ENCODE assay signal across 9 cellular contexts in the genomic region with DNA sequence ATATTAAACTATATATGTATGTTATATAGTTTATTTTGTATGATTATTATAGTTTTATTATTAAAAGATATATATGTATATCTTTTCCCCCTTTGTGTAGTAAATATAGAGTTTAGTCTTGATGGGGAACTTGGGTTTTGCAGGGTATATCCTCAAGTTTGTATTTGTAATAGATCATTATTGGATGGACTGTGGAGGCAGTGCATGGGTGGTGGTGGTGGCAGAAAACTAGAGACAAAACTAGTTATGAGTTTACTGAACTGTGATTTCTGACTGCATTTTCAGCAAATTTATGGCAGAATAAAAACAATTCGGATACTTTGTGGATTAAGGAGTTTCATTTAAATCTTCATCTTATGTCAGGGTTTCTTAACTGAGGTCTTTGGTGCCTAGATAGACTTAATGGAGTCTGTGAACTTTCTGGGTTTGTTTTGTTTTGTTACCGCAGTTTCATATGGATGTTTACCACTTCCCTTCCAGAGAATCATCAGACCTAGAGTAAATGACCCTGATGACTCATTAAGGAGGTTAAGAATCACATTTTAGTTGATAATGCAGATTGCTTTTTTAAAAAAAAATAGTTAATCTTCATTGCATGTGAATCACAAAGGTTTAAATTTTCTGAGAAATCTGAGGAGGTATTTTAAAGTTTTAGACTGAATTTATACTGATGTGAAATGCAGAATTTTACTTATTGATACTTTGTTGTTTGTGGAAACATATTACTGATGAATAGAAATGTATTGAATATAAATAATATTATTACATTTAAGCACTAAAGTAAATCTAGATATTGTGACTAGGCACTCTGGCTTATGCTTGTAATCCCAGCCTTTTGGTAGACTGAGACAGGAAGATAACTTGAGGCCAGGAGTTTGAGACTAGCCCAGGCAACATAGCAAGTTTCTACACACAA. TPM values are rescaled to one million over a fixed set of nuclear protein-coding genes. Genes with fewer than 3 reads are reported as not detected.
DNase-seq lines count a peak whose midpoint lies in the region; ATAC-seq and TF ChIP-seq lines count a peak whose summit lies in the region.
"Had no signal": no experiment of that assay in that cellular context is flagged by ENCODE, and none has a peak within 500 bp of the region (broad histone marks: within the 10 kb centered on the region; RNA-seq: fewer than 3 reads in every experiment).

No MANE protein-coding gene starts in this region.

- peak; percentile 92 for ATAC-seq in GM21576 (IDR thresholded peaks at IDR 0.05; ENCODE audit: unreplicated experiment)
- ATAC-seq in stimulated activated naive B cell treated with anti-CD40 and anti-IgM and Interleukin-4, amounts not matched to agents 10 μg/mL and 1 μg/mL and 100 μg/mL, for 72 hours (replicated peaks) = peak; percentile 98

- DNase-seq in GM12865 (ENCODE audit: low read depth) (peak; percentile 73), HT1080 (ENCODE audit: low read depth) (peak; percentile 72), astrocyte of the hippocampus (ENCODE audit: low read depth, low spot score) (peak; percentile 27), activated gamma-delta T cell treated with Interleukin-2 at 50 U/mL for 16 hours (no peak), NCI-H146 treated with DMSO at 0.1 percent for 48 hours (lab: John Stamatoyannopoulos, UW; ENCODE audit: unreplicated experiment) (no peak), cardiac septum (ENCODE audit: low spot score) (no peak)
- no peak for DNase-seq in stimulated activated naive B cell treated with anti-CD40 and anti-IgM and Interleukin-4, amounts not matched to agents 10 μg/mL and 1 μg/mL and 100 μg/mL, for 72 hours
- DNase-seq: left cardiac atrium had no signal

- peak overlapping the region; percentile 84 for H3K27ac Mint-ChIP-seq in stimulated activated naive B cell treated with anti-CD40 and anti-IgM and Interleukin-4, amounts not matched to agents 10 μg/mL and 1 μg/mL and 100 μg/mL, for 72 hours

- peaks cover 3 to 5% of the 10 kb centered on the region in 2 donors for H3K36me3 Mint-ChIP-seq in stimulated activated naive B cell treated with anti-CD40 and anti-IgM and Interleukin-4, amounts not matched to agents 10 μg/mL and 1 μg/mL and 100 μg/mL, for 72 hours

- H3K4me3 ChIP-seq in GM12865 (ENCODE audit: low read depth, low read length) = no peak overlapping the region

- TF ChIP-seq CTCF in GM12865 (IDR thresholded peaks at IDR 0.05; ENCODE audit: insufficient read depth, low read depth, low read length, missing control alignments) = no peak

- peaks cover 0 to 4% of the 10 kb centered on the region in 2 donors for H3K9me3 Mint-ChIP-seq in stimulated activated naive B cell treated with anti-CD40 and anti-IgM and Interleukin-4, amounts not matched to agents 10 μg/mL and 1 μg/mL and 100 μg/mL, for 72 hours

- peak overlapping the region; percentile 57 to 60 for H3K4me3 Mint-ChIP-seq in stimulated activated naive B cell treated with anti-CD40 and anti-IgM and Interleukin-4, amounts not matched to agents 10 μg/mL and 1 μg/mL and 100 μg/mL, for 72 hours

- intact Hi-C loops in cardiac septum (cut with DNase I) = no loop called here

- H3K27me3 Mint-ChIP-seq in stimulated activated naive B cell treated with anti-CD40 and anti-IgM and Interleukin-4, amounts not matched to agents 10 μg/mL and 1 μg/mL and 100 μg/mL, for 72 hours = no peaks in the 10 kb centered on the region

- peaks cover 32 to 65% of the 10 kb centered on the region in 2 donors for H3K4me1 Mint-ChIP-seq in stimulated activated naive B cell treated with anti-CD40 and anti-IgM and Interleukin-4, amounts not matched to agents 10 μg/mL and 1 μg/mL and 100 μg/mL, for 72 hours

RNA-seq across cellular contexts. Expression of a gene that starts 14.5 kb away (rescaled TPM):
- 14.0 and 17.1 TPM in 2 replicates for total RNA-seq in HT1080 (2014; rRNA removed; shearing (Covaris generic))
- 16.4 and 19.5 TPM in 2 replicates for polyA plus RNA-seq in HT1080 (2015; cell fraction: cytosol; rRNA removed)
- polyA plus RNA-seq in HT1080 (2015; cell fraction: nucleus; rRNA removed) = 12.6 and 12.9 TPM in 2 replicates
- total RNA-seq in cardiac septum = 27.5 TPM

Comparison
In these comparisons a context has a peak if more than half of its experiments do, and no peak if none do; other contexts are left out.
1. DNase-seq: peak in GM12865 (single experiment), HT1080 (single experiment) and astrocyte of the hippocampus (single experiment); none in stimulated activated naive B cell treated with anti-CD40 and anti-IgM and Interleukin-4, amounts not matched to agents 10 μg/mL and 1 μg/mL and 100 μg/mL, for 72 hours (single experiment), activated gamma-delta T cell treated with Interleukin-2 at 50 U/mL for 16 hours (single experiment), NCI-H146 treated with DMSO at 0.1 percent for 48 hours (single experiment) and cardiac septum (single experiment).